In the genomic region with DNA sequence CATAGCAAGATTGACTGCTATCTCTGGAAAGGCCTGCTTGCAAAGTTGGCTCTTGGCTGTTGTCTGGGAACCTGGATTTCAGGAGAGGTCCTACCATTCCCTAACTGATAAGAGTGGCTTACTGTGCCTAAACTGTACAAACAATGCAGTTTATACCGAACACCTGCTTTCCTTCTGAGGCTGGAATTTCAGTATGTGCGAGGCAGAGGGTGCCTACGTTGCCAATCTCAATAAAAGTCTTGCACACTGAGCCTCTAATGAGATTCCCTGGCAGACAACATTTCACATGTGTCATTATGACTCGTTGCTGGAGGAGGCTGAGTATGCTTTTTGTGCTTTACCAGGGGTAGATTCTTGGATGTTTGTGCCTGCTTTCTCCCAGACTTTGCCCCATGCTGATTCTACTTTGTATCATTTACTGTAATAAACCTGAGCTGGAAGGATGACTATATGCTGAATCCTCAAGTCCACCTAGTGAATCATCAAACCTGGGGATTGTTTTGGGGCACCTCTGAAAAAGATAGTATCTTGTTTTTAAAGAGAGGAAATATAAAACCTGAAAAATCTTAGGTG, we compare ENCODE assay signal across 13 cellular contexts. TPM values are rescaled to one million over a fixed set of nuclear protein-coding genes. Genes with fewer than 3 reads are reported as not detected.
DNase-seq lines count a peak whose midpoint lies in the region; ATAC-seq, FAIRE-seq and TF ChIP-seq lines count a peak whose summit lies in the region.
"Had no signal": no experiment of that assay in that cellular context is flagged by ENCODE, and none has a peak within 500 bp of the region (broad histone marks: within the 10 kb centered on the region; RNA-seq: fewer than 3 reads in every experiment).

No MANE protein-coding gene starts in this region.

- no peak for ATAC-seq in GM12878
- ATAC-seq in mucosa of descending colon, result peak; percentile 88
- ATAC-seq in GM19463 (IDR thresholded peaks at IDR 0.05; ENCODE audit: unreplicated experiment), result no peak
- no peak for ATAC-seq in Right ventricle myocardium superior (ENCODE audit: poor library complexity)
- ATAC-seq: activated naive CD8-positive, alpha-beta T cell treated with anti-CD3 and anti-CD28 coated beads, Interleukin-2, amount 50 U/mL, for 24 hours had no signal

- no TSS peak for BruUV-seq in GM12878 (replicated peaks; lab: Mats Ljungman, UMichigan)

- TF ChIP-seq CTCF in GM12878 (IDR thresholded peaks at IDR 0.05 in 2 of 3, conservative IDR thresholded peaks at IDR 0.05 in 1 of 3; ENCODE audit: control insufficient read depth in 2 of 3, extremely low read depth in 1 of 3, insufficient read depth in 1 of 3, low read depth in 3 of 3, low read length in 3 of 3), result no peak
- no peak for TF ChIP-seq CTCF in mucosa of descending colon (IDR thresholded peaks at IDR 0.05)

- H3K4me3 ChIP-seq in GM12878 (no peak overlapping the region), mucosa of descending colon (no peak overlapping the region)
- H3K4me3 ChIP-seq: lung had no signal

- H4K20me1 ChIP-seq in GM12878 (ENCODE audit: control insufficient read depth, insufficient read depth), result no peaks in the 10 kb centered on the region

- no peak for TF ChIP-seq RAD21 in GM12878 (IDR thresholded peaks at IDR 0.05; ENCODE audit: insufficient read depth, low read depth, low read length)

- H3K27ac ChIP-seq in GM12878 (ENCODE audit: control insufficient read depth, insufficient read depth), result no peak overlapping the region

- SMC1A ChIA-PET in GM12878 (lab: Charles Lee; ENCODE audit: uncharacterized antibody, unreplicated experiment), result interaction anchor here (1.1 kb wide), 1 partner anchor 135 kb away, joined by 4 read pairs; no protein-coding TSS in a partner anchor

- FAIRE-seq in GM12878 (lab: Jason Lieb, UNC), result no peak

- H3K4me1 ChIP-seq in GM12878 (ENCODE audit: control insufficient read depth, insufficient read depth, low read length) (no peaks in the 10 kb centered on the region), mucosa of descending colon (ENCODE audit: low read depth) (no peaks in the 10 kb centered on the region)

- H3K9ac ChIP-seq in GM12878 (ENCODE audit: control insufficient read depth, insufficient read depth, low read length), result no peak overlapping the region

- no peak for TF ChIP-seq POLR2A in GM12878 (IDR thresholded peaks at IDR 0.05; ENCODE audit: low read depth, low read length)

- 75% methylated on average over 4 of the region's 4 CpGs for WGBS in GM12878 (ENCODE audit: insufficient coverage, insufficient replicate concordance, low lambda C conversion rate, missing lambda C conversion rate)

- no peaks in the 10 kb centered on the region for H3K79me2 ChIP-seq in GM12878 (ENCODE audit: control insufficient read depth, insufficient read depth, low read length)

- DNase-seq in ELR (ENCODE audit: low read depth) (peak; percentile 85), M059J (ENCODE audit: low read depth) (peak; percentile 89), GM12878 (ENCODE audit: low read depth, low spot score) (no peak), mucosa of descending colon (peak in 1 of 3 donors; percentile 10), NCI-H2227 treated with DMSO at 0.1 percent for 48 hours (lab: John Stamatoyannopoulos, UW) (no peak), SW 1271 (lab: John Stamatoyannopoulos, UW) (no peak), Right ventricle myocardium superior (no peak)
- DNase-seq: activated CD4-positive, alpha-beta T cell treated with anti-CD3 and anti-CD28 coated beads for 1 hour; activated naive CD8-positive, alpha-beta T cell treated with anti-CD3 and anti-CD28 coated beads, Interleukin-2, amount 50 U/mL, for 24 hours; NCI-H187 treated with DMSO at 0.1 percent for 48 hours; retina had no signal

- in situ Hi-C loops in GM12878 (cut with MboI), result no loop called here

- no peak overlapping the region for H3K4me2 ChIP-seq in GM12878 (ENCODE audit: control insufficient read depth, insufficient read depth)

- CTCF ChIA-PET in GM12878 (lab: Yijun Ruan, JAX), result interaction anchor here (1.8 kb wide), 1 partner anchor 135 kb away, joined by 4 read pairs; no protein-coding TSS in a partner anchor

- no peak for TF ChIP-seq EP300 in GM12878 (IDR thresholded peaks at IDR 0.05; ENCODE audit: borderline replicate concordance in 1 of 2, control insufficient read depth in 1 of 2, low read depth in 2 of 2, low read length in 2 of 2)

- POLR2A ChIA-PET in GM12878 (lab: Charles Lee), result no interaction called here

- H3K9me3 ChIP-seq in GM12878 (replicated peaks; ENCODE audit: control insufficient read depth, insufficient read depth, low read length), result no peaks in the 10 kb centered on the region
- H3K9me3 ChIP-seq in mucosa of descending colon, result no peaks in the 10 kb centered on the region

- RAD21 ChIA-PET in GM12878 (lab: Charles Lee; ENCODE audit: unreplicated experiment), result no interaction called here

- intact Hi-C loops in GM12878 (cut with micrococcal nuclease; ENCODE audit: unreplicated experiment), result no loop called here
- intact Hi-C loops in mucosa of descending colon (cut with DNase I, micrococcal nuclease), result no loop called here
- intact Hi-C loops in Right ventricle myocardium superior (cut with DNase I), result no loop called here

- H2AFZ ChIP-seq in GM12878 (ENCODE audit: control insufficient read depth, low read depth, low read length), result no peak overlapping the region

- no peaks in the 10 kb centered on the region; a peak in 1 of 4 replicates for H3K36me3 ChIP-seq in GM12878 (ENCODE audit: control insufficient read depth in 2 of 2, insufficient read depth in 2 of 2, low read length in 1 of 2)
- no peaks in the 10 kb centered on the region for H3K36me3 ChIP-seq in mucosa of descending colon (ENCODE audit: low read depth)

- no peaks in the 10 kb centered on the region for H3K27me3 ChIP-seq in GM12878 (replicated peaks in 1 of 2; ENCODE audit: control insufficient read depth in 2 of 2, insufficient read depth in 2 of 2, low read length in 1 of 2)

TF ChIP-seq in GM12878, 131 proteins besides CTCF, POLR2A, EP300 and RAD21:
- TF ChIP-seq BCL3 (IDR thresholded peaks at IDR 0.05; ENCODE audit: borderline replicate concordance, insufficient read depth, low read depth, low read length, poor library complexity, severe bottlenecking) (peak; percentile 47), ZBED1 (IDR thresholded peaks at IDR 0.05; ENCODE audit: borderline replicate concordance) (no peak)
TF ChIP-seq in GM12878: peak in this region for 1.

RNA-seq across cellular contexts. Expression of gene GNG4, which starts 58.9 kb away (rescaled TPM):
- total RNA-seq in M059J (2014; rRNA removed; shearing (Covaris generic)), result 0.32 and 0.52 TPM in 2 replicates
- total RNA-seq in GM12878 (2013; cell fraction: nucleolus; rRNA removed), result not detected in 2 replicates
- total RNA-seq in GM12878 (2014; rRNA removed) (0.11 TPM in 1 of 2 replicates, not detected in the other), GM12878 (2014; rRNA removed; fragmentation: Illumina TruSeq; extraction: Trizol) (not detected in 2 replicates), GM12878 (2021) (0.11 TPM in 1 of 2 replicates, not detected in the other), mucosa of descending colon (1 to 10 TPM; 2.9 to 7.7 (median 4.6) TPM), Right ventricle myocardium superior (not detected)
- polyA plus RNA-seq in GM12878 (2011; ENCODE audit: low read depth), result not detected
- polyA plus RNA-seq in GM12878 (2011; rRNA removed) (0.15 and 0.26 TPM in 2 replicates), GM12878 (2014; fragmentation: Illumina TruSeq; extraction: Trizol) (0.15 TPM in 1 of 2 replicates, not detected in the other), GM12878 (2014; fragmentation: Nextera tagmentation; extraction: Ambion mirVana) (not detected), GM12878 (2014; rRNA removed) (0.03 TPM in 1 of 2 replicates, not detected in the other), GM12878 (2016; fragmentation: Nextera tagmentation; extraction: Ambion mirVana) (not detected)
- 0.15 and 0.21 TPM in 2 replicates for polyA plus RNA-seq in GM12878 (2011; cell fraction: cytosol; rRNA removed)
- not detected in 2 replicates for polyA plus RNA-seq in GM12878 (2011; cell fraction: nucleus; rRNA removed)
- polyA plus RNA-seq in GM12878 (2012), result 0.10 and 0.22 TPM in 2 replicates
- not detected in 2 replicates for polyA minus RNA-seq in GM12878 (2011; rRNA and poly(A)+ RNA removed)
- not detected in 2 replicates for polyA minus RNA-seq in GM12878 (2011; cell fraction: cytosol; rRNA and poly(A)+ RNA removed)
- polyA minus RNA-seq in GM12878 (2011; cell fraction: nucleus; rRNA and poly(A)+ RNA removed), result not detected in 2 replicates

Comparison
In these comparisons a context has a peak if more than half of its experiments do, and no peak if none do; other contexts are left out.
1. DNase-seq: peak in ELR (single experiment) and M059J (single experiment); none in GM12878 (single experiment), NCI-H2227 treated with DMSO at 0.1 percent for 48 hours (single experiment), SW 1271 (0 of 2) and Right ventricle myocardium superior (single experiment).